ENCODE assay signal across 32 cellular contexts in genomic region chr2:22175002-22175401, GRCh38.
"Had no signal": no experiment of that assay in that cellular context is flagged by ENCODE, and none has a peak within 500 bp of the region (broad histone marks: within the 10 kb centered on the region; RNA-seq: fewer than 3 reads in every experiment).

No MANE protein-coding gene starts in this region.

- H3K36me3 ChIP-seq: adrenal gland, brain microvascular endothelial cell, breast epithelium had no signal

- H3K9me3 ChIP-seq: adrenal gland, body of pancreas had no signal

- ATAC-seq: activated CD8-positive, alpha-beta T cell treated with anti-CD3 and anti-CD28 coated beads for 36 hours; activated naive CD4-positive, alpha-beta T cell treated with anti-CD3 and anti-CD28 coated beads, Interleukin-2, amount 50 U/mL, for 72 hours; activated T-cell treated with anti-CD3 and anti-CD28 coated beads, Interleukin-2, amount 50 U/mL, for 4 hours; activated T-cell treated with anti-CD3 and anti-CD28 coated beads, Interleukin-2, amount 50 U/mL, for 72 hours; activated T-helper 17 cell treated with anti-CD3 and anti-CD28 coated beads, Interleukin-2, amount 50 U/mL, for 72 hours; body of pancreas had no signal

- H3K27ac ChIP-seq: adrenal gland, body of pancreas, brain microvascular endothelial cell, breast epithelium, VCaP had no signal

- H3K4me1 ChIP-seq: adrenal gland, body of pancreas, breast epithelium had no signal

- FAIRE-seq: astrocyte had no signal

- DNase-seq: activated B cell treated with CpG ODN at 0.5 μM for 24 hours; activated CD4-positive, alpha-beta memory T cell treated with anti-CD3 and anti-CD28 coated beads for 36 hours; activated CD4-positive, alpha-beta T cell treated with anti-CD3 and anti-CD28 coated beads for 4 hours; activated CD4-positive, alpha-beta T cell treated with anti-CD3 and anti-CD28 coated beads, Interleukin-2, amount 10 ng/mL, durations not matched to agents 24 days and 14 days; activated CD4-positive, alpha-beta T cell treated with anti-CD3 and anti-CD28 coated beads, Interleukin-2, amount 50 U/mL, for 1 hour; activated CD4-positive, alpha-beta T cell treated with anti-CD3 and anti-CD28 coated beads, Interleukin-2, amount 50 U/mL, for 4 hours; activated CD4-positive, CD25-positive, alpha-beta regulatory T cell treated with anti-CD3 and anti-CD28 coated beads, Interleukin-2, amount 50 U/mL, for 72 hours; activated CD8-positive, alpha-beta memory T cell treated with anti-CD3 and anti-CD28 coated beads, Interleukin-2, amount 50 U/mL, for 4 hours; activated CD8-positive, alpha-beta T cell treated with anti-CD3 and anti-CD28 coated beads for 36 hours; activated effector memory CD4-positive, alpha-beta T cell treated with anti-CD3 and anti-CD28 coated beads, Interleukin-2, amount 50 U/mL, for 16 hours; activated gamma-delta T cell treated with Interleukin-2 at 50 U/mL for 16 hours; activated naive CD4-positive, alpha-beta T cell; activated naive CD4-positive, alpha-beta T cell treated with anti-CD3 and anti-CD28 coated beads for 36 hours; activated naive CD4-positive, alpha-beta T cell treated with anti-CD3 and anti-CD28 coated beads, Interleukin-2, amount 50 U/mL, for 16 hours; activated naive CD8-positive, alpha-beta T cell treated with anti-CD3 and anti-CD28 coated beads for 36 hours; activated T-cell treated with anti-CD3 and anti-CD28 coated beads for 4 hours; activated T-cell treated with anti-CD3 and anti-CD28 coated beads, Interleukin-2, amount 50 U/mL, for 1 hour; activated T-cell treated with anti-CD3 and anti-CD28 coated beads, Interleukin-2, amount 50 U/mL, for 4 hours; activated T-cell treated with anti-CD3 and anti-CD28 coated beads, Interleukin-2, amount 50 U/mL, for 72 hours; adrenal gland; amniotic stem cell; aorta; body of pancreas; brain microvascular endothelial cell; central memory CD4-positive, alpha-beta T cell; T-helper 2 cell; T-helper 9 cell had no signal

- H3K4me3 ChIP-seq: adrenal gland, body of pancreas, breast epithelium had no signal

- H3K27me3 ChIP-seq: adrenal gland, body of pancreas, brain microvascular endothelial cell, breast epithelium had no signal
